ENCODE assay signal across 1 cellular context in the genomic region with DNA sequence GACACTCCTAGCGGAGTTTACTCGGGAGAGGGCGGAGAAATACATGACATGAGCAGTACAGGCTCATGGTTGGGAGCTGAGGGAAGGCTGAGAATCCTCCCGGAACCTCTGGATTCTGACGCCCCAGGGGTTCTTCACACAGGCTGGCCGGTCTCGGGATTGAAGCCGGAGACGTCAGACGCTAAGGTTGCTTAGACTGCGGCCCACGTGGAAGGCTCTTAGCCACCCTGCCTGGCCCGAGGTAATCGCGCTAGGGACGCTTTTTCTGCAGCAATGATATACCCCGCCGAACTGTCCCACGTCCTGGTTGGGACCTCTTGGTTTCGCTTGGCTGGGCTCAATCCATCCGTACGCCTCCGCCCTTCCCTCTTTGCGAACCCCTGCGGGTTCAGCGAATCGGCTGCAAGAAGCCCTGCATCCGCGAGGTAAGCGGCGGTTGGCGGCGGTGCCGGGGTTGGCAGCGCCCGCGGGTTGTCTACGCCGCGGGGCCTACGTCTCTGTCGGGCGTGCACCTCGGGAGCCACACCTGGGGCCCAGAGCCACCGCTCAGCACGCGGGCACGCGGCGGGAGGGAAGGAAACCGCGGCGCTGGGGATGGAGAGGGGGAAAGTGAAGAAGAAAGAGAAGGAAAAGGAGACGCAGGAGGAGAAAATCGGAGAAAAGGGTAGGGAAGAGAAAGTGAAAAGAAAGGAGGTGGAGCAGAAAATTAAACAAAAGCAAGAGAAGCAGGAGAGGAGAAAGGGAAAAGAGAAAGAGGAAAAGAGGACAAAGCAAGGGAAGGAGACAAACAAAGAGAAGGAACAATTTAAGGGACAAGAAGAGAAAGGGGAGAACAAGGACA.
A peak's percentile ranks its signal among the peaks of the same experiment; 100 is the strongest.
TF ChIP-seq lines count a peak whose summit lies in the region.

A gene with protein sequence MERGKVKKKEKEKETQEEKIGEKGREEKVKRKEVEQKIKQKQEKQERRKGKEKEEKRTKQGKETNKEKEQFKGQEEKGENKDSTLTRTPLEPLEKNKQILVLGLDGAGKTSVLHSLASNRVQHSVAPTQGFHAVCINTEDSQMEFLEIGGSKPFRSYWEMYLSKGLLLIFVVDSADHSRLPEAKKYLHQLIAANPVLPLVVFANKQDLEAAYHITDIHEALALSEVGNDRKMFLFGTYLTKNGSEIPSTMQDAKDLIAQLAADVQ (plus strand): TSS at position 523 of the 841 bp plus-strand sequence. CDS start 72 bp downstream, at position 595.

TF ChIP-seq in GM23338, 12 proteins besides CTCF, POLR2A, EP300 and RAD21 (continued from another document):
- TF ChIP-seq, protein P1, sequence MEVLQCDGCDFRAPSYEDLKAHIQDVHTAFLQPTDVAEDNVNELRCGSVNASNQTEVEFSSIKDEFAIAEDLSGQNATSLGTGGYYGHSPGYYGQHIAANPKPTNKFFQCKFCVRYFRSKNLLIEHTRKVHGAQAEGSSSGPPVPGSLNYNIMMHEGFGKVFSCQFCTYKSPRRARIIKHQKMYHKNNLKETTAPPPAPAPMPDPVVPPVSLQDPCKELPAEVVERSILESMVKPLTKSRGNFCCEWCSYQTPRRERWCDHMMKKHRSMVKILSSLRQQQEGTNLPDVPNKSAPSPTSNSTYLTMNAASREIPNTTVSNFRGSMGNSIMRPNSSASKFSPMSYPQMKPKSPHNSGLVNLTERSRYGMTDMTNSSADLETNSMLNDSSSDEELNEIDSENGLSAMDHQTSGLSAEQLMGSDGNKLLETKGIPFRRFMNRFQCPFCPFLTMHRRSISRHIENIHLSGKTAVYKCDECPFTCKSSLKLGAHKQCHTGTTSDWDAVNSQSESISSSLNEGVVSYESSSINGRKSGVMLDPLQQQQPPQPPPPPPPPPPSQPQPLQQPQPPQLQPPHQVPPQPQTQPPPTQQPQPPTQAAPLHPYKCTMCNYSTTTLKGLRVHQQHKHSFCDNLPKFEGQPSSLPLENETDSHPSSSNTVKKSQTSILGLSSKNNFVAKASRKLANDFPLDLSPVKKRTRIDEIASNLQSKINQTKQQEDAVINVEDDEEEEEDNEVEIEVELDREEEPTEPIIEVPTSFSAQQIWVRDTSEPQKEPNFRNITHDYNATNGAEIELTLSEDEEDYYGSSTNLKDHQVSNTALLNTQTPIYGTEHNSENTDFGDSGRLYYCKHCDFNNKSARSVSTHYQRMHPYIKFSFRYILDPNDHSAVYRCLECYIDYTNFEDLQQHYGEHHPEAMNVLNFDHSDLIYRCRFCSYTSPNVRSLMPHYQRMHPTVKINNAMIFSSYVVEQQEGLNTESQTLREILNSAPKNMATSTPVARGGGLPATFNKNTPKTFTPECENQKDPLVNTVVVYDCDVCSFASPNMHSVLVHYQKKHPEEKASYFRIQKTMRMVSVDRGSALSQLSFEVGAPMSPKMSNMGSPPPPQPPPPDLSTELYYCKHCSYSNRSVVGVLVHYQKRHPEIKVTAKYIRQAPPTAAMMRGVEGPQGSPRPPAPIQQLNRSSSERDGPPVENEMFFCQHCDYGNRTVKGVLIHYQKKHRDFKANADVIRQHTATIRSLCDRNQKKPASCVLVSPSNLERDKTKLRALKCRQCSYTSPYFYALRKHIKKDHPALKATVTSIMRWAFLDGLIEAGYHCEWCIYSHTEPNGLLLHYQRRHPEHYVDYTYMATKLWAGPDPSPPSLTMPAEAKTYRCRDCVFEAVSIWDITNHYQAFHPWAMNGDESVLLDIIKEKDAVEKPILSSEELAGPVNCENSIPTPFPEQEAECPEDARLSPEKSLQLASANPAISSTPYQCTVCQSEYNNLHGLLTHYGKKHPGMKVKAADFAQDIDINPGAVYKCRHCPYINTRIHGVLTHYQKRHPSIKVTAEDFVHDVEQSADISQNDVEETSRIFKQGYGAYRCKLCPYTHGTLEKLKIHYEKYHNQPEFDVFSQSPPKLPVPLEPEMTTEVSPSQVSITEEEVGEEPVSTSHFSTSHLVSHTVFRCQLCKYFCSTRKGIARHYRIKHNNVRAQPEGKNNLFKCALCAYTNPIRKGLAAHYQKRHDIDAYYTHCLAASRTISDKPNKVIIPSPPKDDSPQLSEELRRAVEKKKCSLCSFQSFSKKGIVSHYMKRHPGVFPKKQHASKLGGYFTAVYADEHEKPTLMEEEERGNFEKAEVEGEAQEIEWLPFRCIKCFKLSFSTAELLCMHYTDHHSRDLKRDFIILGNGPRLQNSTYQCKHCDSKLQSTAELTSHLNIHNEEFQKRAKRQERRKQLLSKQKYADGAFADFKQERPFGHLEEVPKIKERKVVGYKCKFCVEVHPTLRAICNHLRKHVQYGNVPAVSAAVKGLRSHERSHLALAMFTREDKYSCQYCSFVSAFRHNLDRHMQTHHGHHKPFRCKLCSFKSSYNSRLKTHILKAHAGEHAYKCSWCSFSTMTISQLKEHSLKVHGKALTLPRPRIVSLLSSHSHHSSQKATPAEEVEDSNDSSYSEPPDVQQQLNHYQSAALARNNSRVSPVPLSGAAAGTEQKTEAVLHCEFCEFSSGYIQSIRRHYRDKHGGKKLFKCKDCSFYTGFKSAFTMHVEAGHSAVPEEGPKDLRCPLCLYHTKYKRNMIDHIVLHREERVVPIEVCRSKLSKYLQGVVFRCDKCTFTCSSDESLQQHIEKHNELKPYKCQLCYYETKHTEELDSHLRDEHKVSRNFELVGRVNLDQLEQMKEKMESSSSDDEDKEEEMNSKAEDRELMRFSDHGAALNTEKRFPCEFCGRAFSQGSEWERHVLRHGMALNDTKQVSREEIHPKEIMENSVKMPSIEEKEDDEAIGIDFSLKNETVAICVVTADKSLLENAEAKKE (CRISPR knock-in tag; IDR thresholded peaks at IDR 0.05), result no peak
- TF ChIP-seq, protein P2, sequence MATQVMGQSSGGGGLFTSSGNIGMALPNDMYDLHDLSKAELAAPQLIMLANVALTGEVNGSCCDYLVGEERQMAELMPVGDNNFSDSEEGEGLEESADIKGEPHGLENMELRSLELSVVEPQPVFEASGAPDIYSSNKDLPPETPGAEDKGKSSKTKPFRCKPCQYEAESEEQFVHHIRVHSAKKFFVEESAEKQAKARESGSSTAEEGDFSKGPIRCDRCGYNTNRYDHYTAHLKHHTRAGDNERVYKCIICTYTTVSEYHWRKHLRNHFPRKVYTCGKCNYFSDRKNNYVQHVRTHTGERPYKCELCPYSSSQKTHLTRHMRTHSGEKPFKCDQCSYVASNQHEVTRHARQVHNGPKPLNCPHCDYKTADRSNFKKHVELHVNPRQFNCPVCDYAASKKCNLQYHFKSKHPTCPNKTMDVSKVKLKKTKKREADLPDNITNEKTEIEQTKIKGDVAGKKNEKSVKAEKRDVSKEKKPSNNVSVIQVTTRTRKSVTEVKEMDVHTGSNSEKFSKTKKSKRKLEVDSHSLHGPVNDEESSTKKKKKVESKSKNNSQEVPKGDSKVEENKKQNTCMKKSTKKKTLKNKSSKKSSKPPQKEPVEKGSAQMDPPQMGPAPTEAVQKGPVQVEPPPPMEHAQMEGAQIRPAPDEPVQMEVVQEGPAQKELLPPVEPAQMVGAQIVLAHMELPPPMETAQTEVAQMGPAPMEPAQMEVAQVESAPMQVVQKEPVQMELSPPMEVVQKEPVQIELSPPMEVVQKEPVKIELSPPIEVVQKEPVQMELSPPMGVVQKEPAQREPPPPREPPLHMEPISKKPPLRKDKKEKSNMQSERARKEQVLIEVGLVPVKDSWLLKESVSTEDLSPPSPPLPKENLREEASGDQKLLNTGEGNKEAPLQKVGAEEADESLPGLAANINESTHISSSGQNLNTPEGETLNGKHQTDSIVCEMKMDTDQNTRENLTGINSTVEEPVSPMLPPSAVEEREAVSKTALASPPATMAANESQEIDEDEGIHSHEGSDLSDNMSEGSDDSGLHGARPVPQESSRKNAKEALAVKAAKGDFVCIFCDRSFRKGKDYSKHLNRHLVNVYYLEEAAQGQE (IDR thresholded peaks at IDR 0.05; ENCODE audit: unreplicated experiment), result no peak
- no peak for TF ChIP-seq POLR2AphosphoS5 (IDR thresholded peaks at IDR 0.05; ENCODE audit: low read depth)
- TF ChIP-seq CREB1 (CRISPR knock-in tag; IDR thresholded peaks at IDR 0.05; ENCODE audit: low read depth), result 0 out of 2 replicates have a peak, but pooled peaks have one; percentile 10
- TF ChIP-seq, protein P3, sequence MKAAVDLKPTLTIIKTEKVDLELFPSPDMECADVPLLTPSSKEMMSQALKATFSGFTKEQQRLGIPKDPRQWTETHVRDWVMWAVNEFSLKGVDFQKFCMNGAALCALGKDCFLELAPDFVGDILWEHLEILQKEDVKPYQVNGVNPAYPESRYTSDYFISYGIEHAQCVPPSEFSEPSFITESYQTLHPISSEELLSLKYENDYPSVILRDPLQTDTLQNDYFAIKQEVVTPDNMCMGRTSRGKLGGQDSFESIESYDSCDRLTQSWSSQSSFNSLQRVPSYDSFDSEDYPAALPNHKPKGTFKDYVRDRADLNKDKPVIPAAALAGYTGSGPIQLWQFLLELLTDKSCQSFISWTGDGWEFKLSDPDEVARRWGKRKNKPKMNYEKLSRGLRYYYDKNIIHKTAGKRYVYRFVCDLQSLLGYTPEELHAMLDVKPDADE (IDR thresholded peaks at IDR 0.05), result no peak
- TF ChIP-seq NANOG (IDR thresholded peaks at IDR 0.05; ENCODE audit: borderline replicate concordance), result no peak
- no peak for TF ChIP-seq JUNB (IDR thresholded peaks at IDR 0.05; ENCODE audit: unreplicated experiment)
- no peak for TF ChIP-seq STAT1 (IDR thresholded peaks at IDR 0.05; ENCODE audit: unreplicated experiment)
- TF ChIP-seq EZH2phosphoT487 (IDR thresholded peaks at IDR 0.05; ENCODE audit: unreplicated experiment), result no peak
